Comparison of ENCODE assay signal across 17 cellular contexts in the genomic region with DNA sequence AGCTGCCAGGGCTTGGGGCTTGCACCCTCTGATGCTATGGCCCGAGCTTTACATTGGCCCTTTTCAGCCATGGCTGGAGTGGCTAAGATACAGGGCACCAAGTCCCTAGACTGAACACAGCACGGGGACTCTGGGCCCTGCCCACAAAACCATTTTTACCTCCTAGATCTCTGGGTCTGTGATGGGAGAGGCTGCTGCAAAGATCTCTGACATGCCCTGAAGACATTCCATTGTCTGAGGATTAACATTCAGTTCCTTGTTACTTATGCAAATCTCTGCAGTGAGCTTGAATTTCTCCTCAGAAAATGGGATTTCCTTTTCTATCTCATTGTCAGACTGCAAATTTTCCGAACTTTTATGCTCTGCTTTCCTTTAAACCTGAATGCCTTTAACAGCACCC.
DNase-seq lines count a peak whose midpoint lies in the region; ATAC-seq and TF ChIP-seq lines count a peak whose summit lies in the region.
"Had no signal": no experiment of that assay in that cellular context is flagged by ENCODE, and none has a peak within 500 bp of the region (broad histone marks: within the 10 kb centered on the region; RNA-seq: fewer than 3 reads in every experiment).

No MANE protein-coding gene starts in this region.

- H3K18ac ChIP-seq in neuronal stem cell (ENCODE audit: low read length), result no peak overlapping the region

- no peak overlapping the region for H2BK15ac ChIP-seq in neuronal stem cell (ENCODE audit: low read length)

- WGBS in neuronal stem cell (ENCODE audit: extremely low coverage in 2 of 2, insufficient read length in 2 of 2, insufficient replicate concordance in 1 of 2), 2 donors, result no CpG with 5 or more reads among the region's 3 CpGs

- peaks cover 0 to 3% of the 10 kb centered on the region in 2 donors for H3K4me1 ChIP-seq in neuronal stem cell (ENCODE audit: control insufficient read depth in 2 of 2, insufficient read depth in 1 of 2, low read depth in 1 of 2, low read length in 2 of 2)
- H3K4me1 ChIP-seq: BLaER1 treated with 17β-estradiol and CSF1 and Interleukin-3, amounts not matched to agents 10 nM and 100 nM had no signal

- H3K9ac ChIP-seq in neuronal stem cell (ENCODE audit: low read depth, low read length, poor library complexity), result no peak overlapping the region
- H3K9ac ChIP-seq: BLaER1 treated with 17β-estradiol and CSF1 and Interleukin-3, amounts not matched to agents 10 nM and 100 nM had no signal

- TF ChIP-seq CTCF in epithelial cell of esophagus (IDR thresholded peaks at IDR 0.05; ENCODE audit: insufficient read depth, low read depth, low read length, missing control alignments), result no peak

- H3K14ac ChIP-seq in neuronal stem cell (ENCODE audit: low read length), result no peak overlapping the region

- H2BK120ac ChIP-seq in neuronal stem cell (ENCODE audit: low read depth, low read length), result no peak overlapping the region

- H3K4me2 ChIP-seq in neuronal stem cell (ENCODE audit: insufficient read depth, low read length, poor library complexity, severe bottlenecking), result peak overlapping the region; percentile 37
- H3K4me2 ChIP-seq: BLaER1 treated with 17β-estradiol and CSF1 and Interleukin-3, amounts not matched to agents 10 nM and 100 nM; GM23338 had no signal

- ATAC-seq in left cardiac atrium, result no peak
- ATAC-seq: GM12878, GM23338, HepG2 had no signal

- H3K23ac ChIP-seq in neuronal stem cell (ENCODE audit: low read depth, low read length, poor library complexity), result no peak overlapping the region

- no peak overlapping the region for H2BK5ac ChIP-seq in neuronal stem cell (ENCODE audit: low read length)

- no peak overlapping the region for H3K27ac ChIP-seq in neuronal stem cell (replicated peaks; ENCODE audit: low read length)
- H3K27ac ChIP-seq: 22Rv1; BLaER1 treated with 17β-estradiol and CSF1 and Interleukin-3, amounts not matched to agents 10 nM and 100 nM had no signal

- no peak overlapping the region for H2AFZ ChIP-seq in neuronal stem cell (ENCODE audit: low read length)
- H2AFZ ChIP-seq: GM23338 had no signal

- peak; percentile 29 for DNase-seq in cardiac septum (ENCODE audit: low spot score)
- DNase-seq in left cardiac atrium, result no peak
- peak; percentile 7 for DNase-seq in epithelial cell of esophagus (ENCODE audit: low read depth)
- peak; percentile 5 for DNase-seq in neuronal stem cell (ENCODE audit: low spot score)
- DNase-seq in AML-193 (lab: John Stamatoyannopoulos, UW), result no peak
- DNase-seq in pons (ENCODE audit: low spot score), result no peak
- no peak for DNase-seq in NOMO-1 treated with DMSO at 0.1 percent for 48 hours (lab: John Stamatoyannopoulos, UW; ENCODE audit: unreplicated experiment)
- DNase-seq: Calu3; CD4-positive, alpha-beta T cell; DMS 273 treated with DMSO at 0.1 percent for 48 hours; HCEC 1CT; HFFc6 had no signal

- H4K91ac ChIP-seq in neuronal stem cell (ENCODE audit: low read depth, low read length, poor library complexity), result no peak overlapping the region

- H3K9me3 ChIP-seq in neuronal stem cell (replicated peaks in 1 of 2; ENCODE audit: control insufficient read depth in 2 of 2, insufficient read depth in 1 of 2, low read depth in 1 of 2, low read length in 2 of 2), result peaks cover 0 to 1% of the 10 kb centered on the region in 2 donors
- H3K9me3 ChIP-seq: BLaER1 treated with 17β-estradiol and CSF1 and Interleukin-3, amounts not matched to agents 10 nM and 100 nM had no signal

- no peak overlapping the region for H4K8ac ChIP-seq in neuronal stem cell (ENCODE audit: low read depth, low read length)

- no peaks in the 10 kb centered on the region for H3K79me1 ChIP-seq in neuronal stem cell (ENCODE audit: low read depth, low read length)

- no peak overlapping the region for H3K4ac ChIP-seq in neuronal stem cell (ENCODE audit: low read length)

- H2AK5ac ChIP-seq in neuronal stem cell (ENCODE audit: low read depth, low read length), result no peak overlapping the region

- no peak overlapping the region for H2BK12ac ChIP-seq in neuronal stem cell (ENCODE audit: low read length)

- H3K4me3 ChIP-seq in epithelial cell of esophagus (ENCODE audit: low read length) (no peak overlapping the region), neuronal stem cell (ENCODE audit: low read length in 2 of 2) (no peak overlapping the region)
- H3K4me3 ChIP-seq: BLaER1 treated with 17β-estradiol and CSF1 and Interleukin-3, amounts not matched to agents 10 nM and 100 nM; GM12878; GM23338 had no signal

- H3K36me3 ChIP-seq in neuronal stem cell (replicated peaks in 1 of 2; ENCODE audit: control insufficient read depth in 2 of 2, insufficient read depth in 2 of 2, low read length in 2 of 2), result no peaks in the 10 kb centered on the region
- H3K36me3 ChIP-seq: BLaER1 treated with 17β-estradiol and CSF1 and Interleukin-3, amounts not matched to agents 10 nM and 100 nM had no signal

- H3K27me3 ChIP-seq in neuronal stem cell (ENCODE audit: control insufficient read depth in 3 of 3, insufficient read depth in 3 of 3, low read depth in 1 of 3, low read length in 3 of 3), result no peaks in the 10 kb centered on the region
- H3K27me3 ChIP-seq: BLaER1 treated with 17β-estradiol and CSF1 and Interleukin-3, amounts not matched to agents 10 nM and 100 nM had no signal

- intact Hi-C loops in cardiac septum (cut with DNase I) (no loop called here), left cardiac atrium (cut with DNase I) (no loop called here)

Comparison
In these comparisons a context has a peak if more than half of its experiments do, and no peak if none do; other contexts are left out.
1. DNase-seq: peak in cardiac septum (single experiment), epithelial cell of esophagus (single experiment) and neuronal stem cell (single experiment); none in left cardiac atrium (single experiment), AML-193 (0 of 2), pons (single experiment) and NOMO-1 treated with DMSO at 0.1 percent for 48 hours (single experiment).